8 cellular contexts compared by ENCODE assay signal in genomic region chr17:83051423-83052240, GRCh38. TPM values are rescaled to one million over a fixed set of nuclear protein-coding genes. Genes with fewer than 3 reads are reported as not detected.
DNase-seq lines count a peak whose midpoint lies in the region; ATAC-seq and TF ChIP-seq lines count a peak whose summit lies in the region.

No MANE protein-coding gene starts in this region.

- no peak for TF ChIP-seq CTCF in choroid plexus epithelial cell (conservative IDR thresholded peaks at IDR 0.05; ENCODE audit: low read depth, low read length)

- H3K27ac Mint-ChIP-seq in activated CD4-positive, alpha-beta T cell treated with anti-CD3 and anti-CD28 coated beads for 36 hours = peak overlapping the region; percentile 86

- DNase-seq in AG20443 (ENCODE audit: low spot score) = peak; percentile 100
- DNase-seq in NCI-H510A (lab: John Stamatoyannopoulos, UW) = peak; percentile 84
- peak; percentile 99 for DNase-seq in activated CD4-positive, alpha-beta T cell treated with anti-CD3 and anti-CD28 coated beads for 36 hours
- DNase-seq in choroid plexus epithelial cell (ENCODE audit: low read depth) = peak; percentile 98
- DNase-seq in stimulated activated CD4-positive, alpha-beta T cell treated with anti-CD3 and anti-CD28 coated beads, Interleukin-1b, Interleukin-23, amount 100 ng/mL, for 24 hours (ENCODE audit: low read depth in 4 of 4, low spot score in 1 of 4) = peak; percentile 94 to 97 (median 96)

- peak overlapping the region; percentile 86 for H3K27ac ChIP-seq in layer of hippocampus (ENCODE audit: low read depth, low read length)

- no peaks in the 10 kb centered on the region for H3K27me3 Mint-ChIP-seq in activated CD4-positive, alpha-beta T cell treated with anti-CD3 and anti-CD28 coated beads for 36 hours

- H3K27me3 ChIP-seq in layer of hippocampus (ENCODE audit: control insufficient read depth, insufficient read depth, low read length) = no peaks in the 10 kb centered on the region

- H3K4me3 Mint-ChIP-seq in activated CD4-positive, alpha-beta T cell treated with anti-CD3 and anti-CD28 coated beads for 36 hours = peak overlapping the region; percentile 85

- peaks cover 13% of the 10 kb centered on the region for H3K36me3 Mint-ChIP-seq in activated CD4-positive, alpha-beta T cell treated with anti-CD3 and anti-CD28 coated beads for 36 hours (ENCODE audit: low read depth)

- peak overlapping the region; percentile 85 for H3K4me3 ChIP-seq in choroid plexus epithelial cell (ENCODE audit: low read depth, low read length)

- ATAC-seq in GM19043 (IDR thresholded peaks at IDR 0.05; ENCODE audit: low read depth, unreplicated experiment) (peak; percentile 88), HG03354 (IDR thresholded peaks at IDR 0.05; ENCODE audit: poor library complexity, severe bottlenecking, unreplicated experiment) (peak; percentile 93)
- peak; percentile 89 for ATAC-seq in activated CD4-positive, alpha-beta T cell treated with anti-CD3 and anti-CD28 coated beads for 36 hours

- POLR2A ChIA-PET in activated CD4-positive, alpha-beta T cell treated with anti-CD3 and anti-CD28 coated beads for 36 hours (lab: Charles Lee) = no interaction called here

- H3K4me1 Mint-ChIP-seq in activated CD4-positive, alpha-beta T cell treated with anti-CD3 and anti-CD28 coated beads for 36 hours = peaks cover 37% of the 10 kb centered on the region

- CTCF ChIA-PET in activated CD4-positive, alpha-beta T cell treated with anti-CD3 and anti-CD28 coated beads for 36 hours (lab: Charles Lee) = no interaction called here

- H3K9me3 Mint-ChIP-seq in activated CD4-positive, alpha-beta T cell treated with anti-CD3 and anti-CD28 coated beads for 36 hours (ENCODE audit: low read depth) = peaks cover 2% of the 10 kb centered on the region

- intact Hi-C loops in activated CD4-positive, alpha-beta T cell treated with anti-CD3 and anti-CD28 coated beads for 36 hours (cut with DNase I, micrococcal nuclease) = loop anchor here in 1 of 2 experiments (1.0 to 10.0 kb wide), 8 partner anchors 28 to 757 kb away; partner anchors contain the start of genes FN3KRP, FOXK2, METRNL and NARF

RNA-seq across cellular contexts. Expression of gene METRNL, which starts 27.8 kb away (rescaled TPM):
- 10 to 100 TPM; 22.4 to 26.3 TPM for total RNA-seq in activated CD4-positive, alpha-beta T cell treated with anti-CD3 and anti-CD28 coated beads for 36 hours

Comparison
In these comparisons a context has a peak if more than half of its experiments do, and no peak if none do; other contexts are left out.
1. Peak in every context shown above with its lines: DNase-seq, ATAC-seq, H3K4me3 ChIP-seq and H3K27ac ChIP-seq.